Comparison of ENCODE assay signal across 8 cellular contexts in the genomic region with DNA sequence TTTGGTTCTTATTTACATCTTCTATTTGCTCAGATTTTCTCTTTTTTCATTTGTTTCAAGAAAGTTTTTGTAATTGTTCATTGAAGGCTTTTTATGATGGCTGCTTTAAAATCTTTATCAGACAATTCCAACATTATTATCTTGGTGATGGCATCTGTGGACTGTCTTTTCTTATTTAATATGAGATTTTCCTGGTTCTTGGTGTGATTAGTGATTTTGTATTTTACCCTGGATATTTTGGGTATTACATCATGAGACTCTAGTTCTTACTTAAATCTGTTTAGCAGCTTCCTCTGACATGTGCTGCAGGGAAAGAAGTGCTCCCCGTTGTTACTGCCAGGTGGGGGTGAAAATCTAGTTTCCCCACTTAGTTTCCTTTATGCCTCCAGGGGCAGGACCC.
"Had no signal": no experiment of that assay in that cellular context is flagged by ENCODE, and none has a peak within 500 bp of the region (broad histone marks: within the 10 kb centered on the region; RNA-seq: fewer than 3 reads in every experiment).

No MANE protein-coding gene starts in this region.

- DNase-seq: GM23248, GOT3, H7, H9, HCEC 1CT had no signal

- H3K9me3 ChIP-seq: HAP-1 had no signal

- H3K4me2 ChIP-seq: GM23338 had no signal

- H3K4me1 ChIP-seq: HAP-1 had no signal

- H3K9me3 Mint-ChIP-seq: GM23338, H9 had no signal

- ATAC-seq: GM23338, HCT116 had no signal

- H3K9ac ChIP-seq: GM23248 had no signal

- H3K27ac Mint-ChIP-seq: GM23338, H9 had no signal

- H3K4me3 ChIP-seq: GM23248, GM23338, HAP-1 had no signal

- H3K36me3 ChIP-seq: HAP-1 had no signal

- H3K4me3 Mint-ChIP-seq: GM23338, H9 had no signal

- H2AFZ ChIP-seq: GM23248 had no signal

- H3K27ac ChIP-seq: GM23248 had no signal

- H3K4me1 Mint-ChIP-seq: GM23338, H9 had no signal
